8 cellular contexts compared by ENCODE assay signal in genomic region chr1:18902523-18903312, GRCh38. TPM values are rescaled to one million over a fixed set of nuclear protein-coding genes. Genes with fewer than 3 reads are reported as not detected.
DNase-seq lines count a peak whose midpoint lies in the region; ATAC-seq and TF ChIP-seq lines count a peak whose summit lies in the region.

ALDH4A1 (minus strand) TSS chr1:18902555; CDS start chr1:18902523, 32 bp downstream.

- DNase-seq in CD14-positive monocyte (ENCODE audit: low spot score) (peak; percentile 96), NCI-H748 (lab: John Stamatoyannopoulos, UW; ENCODE audit: unreplicated experiment) (peak; percentile 96), dermis blood vessel endothelial cell (peak; percentile 99), left lobe of liver (ENCODE audit: low spot score) (peak; percentile 99)
- DNase-seq in activated CD4-positive, alpha-beta T cell treated with anti-CD3 and anti-CD28 coated beads, Interleukin-2, amount 50 U/mL, for 48 hours: peak; percentile 91 to 94
- DNase-seq in stimulated activated CD4-positive, alpha-beta T cell treated with anti-CD3 and anti-CD28 coated beads, Interleukin-2, amount 100 ng/mL, for 24 hours: peak; percentile 90 to 93

- H3K36me3 Mint-ChIP-seq in CD14-positive monocyte: peaks cover 7% of the 10 kb centered on the region in 2 donors

- H3K4me3 Mint-ChIP-seq in CD14-positive monocyte: peak within 1 kb of the TSS; percentile 97 to 98

- H3K27ac Mint-ChIP-seq in CD14-positive monocyte: peak within 1 kb of the TSS; percentile 98 to 100 (median 99)

- H3K4me1 Mint-ChIP-seq in CD14-positive monocyte: peaks cover 55% of the 10 kb centered on the region

- intact Hi-C loops in CD14-positive monocyte (cut with micrococcal nuclease): loop anchor here in 1 of 2 donors (5.0 to 10.0 kb wide), 2 partner anchors 180 to 302 kb away; no protein-coding TSS in a partner anchor

- no peaks in the 10 kb centered on the region for H3K9me3 Mint-ChIP-seq in CD14-positive monocyte

- TF ChIP-seq CTCF in CD14-positive monocyte (IDR thresholded peaks at IDR 0.05): no peak

- H3K27me3 Mint-ChIP-seq in CD14-positive monocyte (ENCODE audit: low read depth in 3 of 3): peaks cover 0 to 1% (median 0%) of the 10 kb centered on the region in 3 donors

- ATAC-seq in GM19395 (IDR thresholded peaks at IDR 0.05; ENCODE audit: unreplicated experiment) (peak; percentile 98), HG03558 (IDR thresholded peaks at IDR 0.05; ENCODE audit: extremely low read depth, unreplicated experiment) (peak; percentile 85), left lobe of liver (peak; percentile 73)

RNA-seq across cellular contexts. Expression of gene ALDH4A1, which starts in this region (rescaled TPM):
- 1 to 10 TPM; 4.8 to 7.8 TPM for polyA plus RNA-seq in CD14-positive monocyte
- total RNA-seq in dermis blood vessel endothelial cell (17.8 and 27.9 TPM in 2 replicates), left lobe of liver (359 TPM)

Comparison
In these comparisons a context has a peak if more than half of its experiments do, and no peak if none do; other contexts are left out.
1. Peak in every context shown above with its lines: DNase-seq and ATAC-seq.
2. RNA of gene ALDH4A1 (total RNA-seq): 359 TPM in left lobe of liver (single experiment); 17.8 to 27.9 TPM in dermis blood vessel endothelial cell; every median in the first group is over 10 times any median in the second.